Comparison of ENCODE assay signal across 1 cellular context in genomic region chr2:161238559-161239415, GRCh38.
TF ChIP-seq lines count a peak whose summit lies in the region.

No MANE protein-coding gene starts in this region.

TF ChIP-seq in GM23338, 12 proteins besides CTCF, POLR2A, EP300 and RAD21 (continued from another document):
- no peak for TF ChIP-seq ZNF462 (CRISPR knock-in tag; IDR thresholded peaks at IDR 0.05)
- no peak for TF ChIP-seq ZNF331 (CRISPR knock-in tag; IDR thresholded peaks at IDR 0.05; ENCODE audit: low read depth)
- TF ChIP-seq EZH2phosphoT487 (IDR thresholded peaks at IDR 0.05; ENCODE audit: unreplicated experiment) = no peak
- TF ChIP-seq ETS1 (IDR thresholded peaks at IDR 0.05) = no peak; the same call in 1 of the 2 replicates
- no peak for TF ChIP-seq POLR2AphosphoS5 (IDR thresholded peaks at IDR 0.05; ENCODE audit: low read depth)
- TF ChIP-seq NANOG (IDR thresholded peaks at IDR 0.05; ENCODE audit: borderline replicate concordance) = no peak
- TF ChIP-seq STAT1 (IDR thresholded peaks at IDR 0.05; ENCODE audit: unreplicated experiment) = no peak
- TF ChIP-seq JUNB (IDR thresholded peaks at IDR 0.05; ENCODE audit: unreplicated experiment) = no peak
- TF ChIP-seq CREB1 (CRISPR knock-in tag; IDR thresholded peaks at IDR 0.05; ENCODE audit: low read depth) = no peak
TF ChIP-seq in GM23338: peak in this region for 0.
